9 cellular contexts compared by ENCODE assay signal in the genomic region with DNA sequence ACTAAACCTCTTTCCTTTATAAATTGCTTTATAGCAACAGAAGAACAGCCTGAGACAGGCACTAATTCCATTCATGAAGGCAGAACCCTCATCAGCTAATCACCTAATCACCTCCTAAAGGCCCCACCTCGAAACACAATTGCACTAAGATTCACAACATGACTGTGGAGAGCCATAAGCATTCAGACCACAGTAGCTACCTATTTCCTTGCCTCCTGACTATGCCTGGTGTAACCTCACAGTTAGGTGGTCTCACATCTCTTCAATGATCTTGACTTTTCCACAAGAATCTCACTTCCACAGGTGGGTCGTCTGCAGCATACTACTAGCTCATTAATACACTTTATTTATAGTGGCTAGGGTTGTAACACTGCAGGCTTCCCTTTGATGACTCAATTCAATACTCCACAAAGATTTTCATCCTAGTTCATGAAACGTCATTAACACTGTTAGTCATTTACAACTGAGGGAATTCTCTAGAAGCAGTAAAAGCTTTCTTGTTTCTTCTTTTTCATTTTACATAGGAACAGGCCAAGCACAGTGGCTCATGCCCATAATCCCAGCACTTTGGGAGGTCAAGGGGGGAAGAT. TPM values are rescaled to one million over a fixed set of nuclear protein-coding genes. Genes with fewer than 3 reads are reported as not detected.
DNase-seq lines count a peak whose midpoint lies in the region; ATAC-seq and TF ChIP-seq lines count a peak whose summit lies in the region.
"Had no signal": no experiment of that assay in that cellular context is flagged by ENCODE, and none has a peak within 500 bp of the region (broad histone marks: within the 10 kb centered on the region; RNA-seq: fewer than 3 reads in every experiment).

No MANE protein-coding gene starts in this region.

- H3K4me3 ChIP-seq in esophagus (ENCODE audit: low read depth in 1 of 2, low read length in 2 of 2) (no peak overlapping the region), upper lobe of right lung (no peak overlapping the region)

- H3K27ac ChIP-seq in esophagus (ENCODE audit: low read depth in 2 of 2, low read length in 1 of 2) (peak overlapping the region; percentile 30 to 67), upper lobe of right lung (no peak overlapping the region)

- H3K4me1 ChIP-seq in esophagus (ENCODE audit: control insufficient read depth in 2 of 2, insufficient read depth in 2 of 2, low read length in 1 of 2) (peaks cover 3 to 10% of the 10 kb centered on the region in 2 donors), upper lobe of right lung (peaks cover 31% of the 10 kb centered on the region)

- TF ChIP-seq CTCF in upper lobe of right lung (IDR thresholded peaks at IDR 0.05): no peak

- H3K36me3 ChIP-seq in esophagus (ENCODE audit: control insufficient read depth in 2 of 2, insufficient read depth in 2 of 2, low read length in 1 of 2) (peaks cover 0 to 4% of the 10 kb centered on the region in 2 donors), upper lobe of right lung (no peaks in the 10 kb centered on the region)

- intact Hi-C loops in upper lobe of right lung (cut with DNase I): no loop called here

- WGBS in esophagus, 2 donors: 63 to 76% methylated on average over 3 of the region's 3 CpGs

- no peaks in the 10 kb centered on the region for H3K9me3 ChIP-seq in esophagus (ENCODE audit: control insufficient read depth in 2 of 2, insufficient read depth in 1 of 2, low read depth in 1 of 2, low read length in 1 of 2)
- no peaks in the 10 kb centered on the region for H3K9me3 ChIP-seq in upper lobe of right lung

- DNase-seq in ELR (ENCODE audit: low read depth) (peak; percentile 83), foreskin melanocyte (no peak), Kasumi-1 (lab: John Stamatoyannopoulos, UW) (no peak), OCI-M1 (lab: John Stamatoyannopoulos, UW) (no peak), upper lobe of right lung (no peak)
- DNase-seq: effector CD8-positive, alpha-beta T cell had no signal

- H3K27me3 ChIP-seq in esophagus (ENCODE audit: control insufficient read depth in 1 of 2, insufficient read depth in 2 of 2, low read length in 2 of 2) (no peaks in the 10 kb centered on the region), upper lobe of right lung (no peaks in the 10 kb centered on the region)

- ATAC-seq in GM21423 (IDR thresholded peaks at IDR 0.05; ENCODE audit: unreplicated experiment): peak; percentile 65
- ATAC-seq in HG03521 (IDR thresholded peaks at IDR 0.05; ENCODE audit: unreplicated experiment): peak; percentile 63
- no peak for ATAC-seq in upper lobe of right lung

RNA-seq across cellular contexts. Expression of gene STK24, which starts 27.1 kb away (rescaled TPM):
- 100 to 1,000 TPM; 104 to 122 TPM for polyA plus RNA-seq in esophagus
- total RNA-seq in upper lobe of right lung: 94.6 TPM
